ENCODE assay signal across 1 cellular context in genomic region chr7:1961776-1962276, GRCh38.
TF ChIP-seq lines count a peak whose summit lies in the region.

No MANE protein-coding gene starts in this region.

TF ChIP-seq in K562, 482 proteins besides CTCF, POLR2A, EP300 and RAD21 (continued from another document):
- TF ChIP-seq KDM1A (IDR thresholded peaks at IDR 0.05), result peak in 1 of 2 experiments; percentile 34; a peak in 1 of 4 replicates
- peak; percentile 82 for TF ChIP-seq BHLHE40 (IDR thresholded peaks at IDR 0.05; ENCODE audit: low read length)
- 0 out of 4 replicates have a peak, but pooled peaks of 1 of the 2 experiments have one; percentile 20 for TF ChIP-seq TRIM24 (IDR thresholded peaks at IDR 0.05)
